In the genomic region with DNA sequence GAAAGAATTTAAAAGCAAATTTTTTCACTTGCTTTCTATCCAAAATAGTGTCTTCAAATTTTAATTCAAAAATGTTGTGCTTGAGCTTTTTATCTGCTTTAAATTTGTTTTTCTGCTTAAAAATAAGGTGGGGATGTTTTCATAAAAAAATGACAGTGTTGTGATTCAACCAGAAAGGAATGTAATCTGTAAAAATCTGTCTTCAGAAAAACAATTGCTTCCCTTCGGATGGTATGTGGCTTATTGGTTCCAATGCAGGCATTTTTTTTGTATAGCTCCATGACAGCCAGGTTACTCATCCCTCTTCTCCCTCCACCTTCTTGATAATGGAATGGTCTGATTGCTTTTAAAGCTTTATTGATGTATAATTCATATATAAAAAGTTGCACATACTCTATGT, we compare ENCODE assay signal across 17 cellular contexts.
DNase-seq lines count a peak whose midpoint lies in the region; FAIRE-seq and TF ChIP-seq lines count a peak whose summit lies in the region.
"Had no signal": no experiment of that assay in that cellular context is flagged by ENCODE, and none has a peak within 500 bp of the region (broad histone marks: within the 10 kb centered on the region; RNA-seq: fewer than 3 reads in every experiment).

No MANE protein-coding gene starts in this region.

- no peak for TF ChIP-seq POLR2A in GM12892 (IDR thresholded peaks at IDR 0.05; ENCODE audit: low read depth, low read length)

- H3K27me3 ChIP-seq in right atrium auricular region, result no peaks in the 10 kb centered on the region
- H3K27me3 ChIP-seq: neutrophil, sigmoid colon, tibial nerve had no signal

- CTCF ChIA-PET in AG04449 (lab: Yijun Ruan, JAX), result no interaction called here

- FAIRE-seq in GM12892 (lab: Jason Lieb, UNC), result no peak
- FAIRE-seq: K562 had no signal

- H3K9me3 ChIP-seq in right atrium auricular region, result peaks cover 0 to 8% of the 10 kb centered on the region in 2 donors
- H3K9me3 ChIP-seq: neutrophil had no signal

- H3K27ac ChIP-seq in right atrium auricular region, result no peak overlapping the region
- H3K27ac ChIP-seq: neutrophil, sigmoid colon, tibial nerve had no signal

- POLR2A ChIA-PET in AG04449 (lab: Yijun Ruan, JAX), result no interaction called here

- H3K36me3 ChIP-seq in right atrium auricular region, result no peaks in the 10 kb centered on the region
- H3K36me3 ChIP-seq: neutrophil, sigmoid colon, tibial nerve had no signal

- H3K4me1 ChIP-seq in right atrium auricular region, result no peaks in the 10 kb centered on the region
- H3K4me1 ChIP-seq: sigmoid colon, tibial nerve had no signal

- H3K4me3 ChIP-seq in AG04449 (ENCODE audit: low read depth, low read length), result no peak overlapping the region
- H3K4me3 ChIP-seq in right atrium auricular region, result no peak overlapping the region
- H3K4me3 ChIP-seq: K562, sigmoid colon, tibial nerve had no signal

- DNase-seq in AG04449 (ENCODE audit: low read depth, low spot score), result peak; percentile 16
- DNase-seq in HT1080 (ENCODE audit: low read depth), result peak; percentile 83
- peak; percentile 0 for DNase-seq in astrocyte of the hippocampus (ENCODE audit: low read depth, low spot score)
- peak; percentile 67 for DNase-seq in iris pigment epithelial cell (ENCODE audit: low read depth)
- no peak for DNase-seq in hypothalamus (lab: John Stamatoyannopoulos, UW)
- no peak for DNase-seq in NCI-H1048 (lab: John Stamatoyannopoulos, UW)
- no peak for DNase-seq in GM12892 (ENCODE audit: insufficient read length)
- DNase-seq in right atrium auricular region (ENCODE audit: low spot score), result no peak
- DNase-seq: activated CD4-positive, alpha-beta T cell treated with anti-CD3 and anti-CD28 coated beads for 36 hours; activated CD8-positive, alpha-beta memory T cell treated with anti-CD3 and anti-CD28 coated beads, Interleukin-2, amount 50 U/mL, for 48 hours; GF-D8; NCI-H1417; SHP77 treated with DMSO at 0.1 percent for 48 hours; sigmoid colon had no signal

- TF ChIP-seq CTCF in AG04449 (IDR thresholded peaks at IDR 0.05; ENCODE audit: insufficient read depth, low read length, missing control alignments) (no peak), right atrium auricular region (IDR thresholded peaks at IDR 0.05) (no peak)

Comparison
In these comparisons a context has a peak if more than half of its experiments do, and no peak if none do; other contexts are left out.
1. DNase-seq: peak in AG04449 (single experiment), HT1080 (single experiment), astrocyte of the hippocampus (single experiment) and iris pigment epithelial cell (single experiment); none in hypothalamus (0 of 51), NCI-H1048 (single experiment), GM12892 (single experiment) and right atrium auricular region (single experiment).